ENCODE assay signal across 8 cellular contexts in the genomic region with DNA sequence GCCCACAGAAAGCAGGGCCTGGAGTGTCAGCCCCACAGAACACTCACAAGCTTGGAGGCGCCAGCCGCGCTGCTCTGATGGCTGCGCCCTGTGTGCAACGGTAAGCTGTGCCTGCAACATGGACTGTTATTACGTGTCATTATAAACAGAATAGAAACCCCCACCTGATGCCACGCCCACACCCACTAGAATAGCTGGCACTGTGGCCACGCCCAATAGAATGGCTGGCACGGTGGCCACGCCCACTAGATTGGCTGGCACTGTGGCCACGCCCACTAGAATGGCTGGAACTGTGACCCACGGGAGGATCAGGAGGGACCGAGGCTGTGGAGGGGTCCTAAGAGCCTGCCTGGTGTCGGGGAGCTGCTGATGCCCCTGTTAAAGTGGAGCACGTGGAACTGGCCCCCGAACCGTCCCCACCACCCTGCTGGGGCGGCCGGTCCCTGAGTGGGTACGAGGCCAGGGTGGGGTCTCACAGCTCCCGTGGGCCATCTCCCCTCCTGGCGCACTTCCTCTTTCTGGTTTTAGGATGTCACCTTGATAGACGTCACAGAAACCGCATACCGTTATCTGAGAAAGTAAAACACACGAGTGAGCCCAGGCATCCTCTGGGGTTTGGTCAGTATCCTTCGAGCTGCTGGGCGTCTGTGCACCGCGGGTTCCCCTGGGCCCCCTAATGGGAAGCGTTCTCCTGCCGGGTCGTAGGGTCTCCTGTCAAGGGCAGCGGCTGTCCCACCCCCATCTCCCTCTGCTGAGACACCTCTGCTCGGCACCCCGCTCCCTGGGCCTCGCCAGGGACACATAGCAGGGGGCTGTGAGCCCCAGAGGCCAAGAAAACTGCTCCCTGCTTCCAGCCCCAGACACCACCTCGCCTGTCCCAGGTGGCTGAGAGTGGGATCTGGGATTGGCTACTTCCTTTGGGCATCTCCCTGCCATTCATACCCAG. TPM values are rescaled to one million over a fixed set of nuclear protein-coding genes. Genes with fewer than 3 reads are reported as not detected.
A peak's percentile ranks its signal among the peaks of the same experiment; 100 is the strongest.
DNase-seq lines count a peak whose midpoint lies in the region; ATAC-seq lines count a peak whose summit lies in the region.

No MANE protein-coding gene starts in this region.

- in situ Hi-C loops in SK-MEL-5 (cut with HindIII; ENCODE audit: low pct_unique_long_range_greater_than_20kb, low sequenced_read_pairs) = no loop called here

- DNase-seq in NCI-H146 (lab: John Stamatoyannopoulos, UW) (peak; percentile 36), NCI-H146 treated with DMSO at 0.1 percent for 48 hours (lab: John Stamatoyannopoulos, UW; ENCODE audit: unreplicated experiment) (no peak), SK-MEL-5 (ENCODE audit: low read depth, low spot score) (peak; percentile 63), NCI-H2171 (lab: John Stamatoyannopoulos, UW) (no peak), EL (no peak)
- DNase-seq in activated naive CD4-positive, alpha-beta T cell treated with anti-CD3 and anti-CD28 coated beads, Interleukin-2, amount 50 U/mL, for 16 hours = peak; percentile 83
- DNase-seq in stimulated activated CD8-positive, alpha-beta memory T cell treated with anti-CD3 and anti-CD28 coated beads, Interleukin-4, amount 100 ng/mL, for 4 hours (ENCODE audit: low read depth in 2 of 2, low spot score in 1 of 2) = peak; percentile 61 to 62

- peak; percentile 52 for ATAC-seq in HG03108 (IDR thresholded peaks at IDR 0.05; ENCODE audit: unreplicated experiment)

RNA-seq across cellular contexts. Expression of gene SLC17A9, which starts 25.4 kb away (rescaled TPM):
- total RNA-seq in SK-MEL-5 (2014; rRNA removed; shearing (Covaris generic)) = not detected in 2 replicates
- polyA plus RNA-seq in SK-MEL-5 (2015; cell fraction: cytosol; rRNA removed) = not detected in 2 replicates
- not detected in 2 replicates for polyA plus RNA-seq in SK-MEL-5 (2015; cell fraction: nucleus; rRNA removed)

RNA-seq across cellular contexts. Expression of gene BHLHE23, which starts 28.9 kb away (rescaled TPM):
- not detected in 2 replicates for total RNA-seq in SK-MEL-5 (2014; rRNA removed; shearing (Covaris generic))
- polyA plus RNA-seq in SK-MEL-5 (2015; cell fraction: cytosol; rRNA removed) = not detected in 2 replicates
- polyA plus RNA-seq in SK-MEL-5 (2015; cell fraction: nucleus; rRNA removed) = not detected in 2 replicates

RNA-seq across cellular contexts. Expression of gene GID8, which starts 39.9 kb away (rescaled TPM):
- total RNA-seq in SK-MEL-5 (2014; rRNA removed; shearing (Covaris generic)) = 21.4 and 23.3 TPM in 2 replicates
- 27.1 and 31.1 TPM in 2 replicates for polyA plus RNA-seq in SK-MEL-5 (2015; cell fraction: cytosol; rRNA removed)
- 19.9 and 30.2 TPM in 2 replicates for polyA plus RNA-seq in SK-MEL-5 (2015; cell fraction: nucleus; rRNA removed)

RNA-seq across cellular contexts. Expression of gene DIDO1, which starts 51.6 kb away (rescaled TPM):
- total RNA-seq in SK-MEL-5 (2014; rRNA removed; shearing (Covaris generic)) = 26.4 and 29.9 TPM in 2 replicates
- 30.1 and 35.0 TPM in 2 replicates for polyA plus RNA-seq in SK-MEL-5 (2015; cell fraction: cytosol; rRNA removed)
- polyA plus RNA-seq in SK-MEL-5 (2015; cell fraction: nucleus; rRNA removed) = 107 and 134 TPM in 2 replicates

Comparison
In these comparisons a context has a peak if more than half of its experiments do, and no peak if none do; other contexts are left out.
1. DNase-seq: peak in NCI-H146 (single experiment), SK-MEL-5 (single experiment), activated naive CD4-positive, alpha-beta T cell treated with anti-CD3 and anti-CD28 coated beads, Interleukin-2, amount 50 U/mL, for 16 hours (single experiment) and stimulated activated CD8-positive, alpha-beta memory T cell treated with anti-CD3 and anti-CD28 coated beads, Interleukin-4, amount 100 ng/mL, for 4 hours (2 of 2); none in NCI-H146 treated with DMSO at 0.1 percent for 48 hours (single experiment), NCI-H2171 (single experiment) and EL (single experiment).